In the genomic region with DNA sequence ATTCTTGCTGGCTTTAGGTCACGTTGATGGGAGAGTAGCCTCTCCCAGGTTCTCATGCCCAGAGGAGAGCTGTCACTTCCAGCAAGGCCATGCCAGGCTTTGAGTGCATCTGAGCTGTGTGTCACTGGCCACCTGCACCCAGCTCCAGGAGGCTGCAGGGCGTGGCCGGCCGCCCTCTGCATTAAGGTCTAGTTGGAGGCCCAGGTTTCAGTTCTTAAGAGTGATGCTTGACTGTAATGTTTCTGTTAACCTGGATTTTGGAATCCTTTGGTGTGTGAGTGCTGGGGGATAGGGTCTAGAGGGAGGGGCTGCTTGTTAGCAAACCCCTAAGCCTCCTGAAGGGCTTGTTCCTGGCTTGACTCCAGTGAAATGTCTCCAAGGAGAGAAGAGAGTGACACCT, we compare ENCODE assay signal across 13 cellular contexts.
"Had no signal": no experiment of that assay in that cellular context is flagged by ENCODE, and none has a peak within 500 bp of the region (broad histone marks: within the 10 kb centered on the region; RNA-seq: fewer than 3 reads in every experiment).

No MANE protein-coding gene starts in this region.

- ATAC-seq: heart right ventricle had no signal

- DNase-seq: activated CD4-positive, alpha-beta memory T cell treated with anti-CD3 and anti-CD28 coated beads for 36 hours; activated CD4-positive, CD25-positive, alpha-beta regulatory T cell treated with anti-CD3 and anti-CD28 coated beads, Interleukin-2, amount 50 U/mL, for 72 hours; activated CD8-positive, alpha-beta memory T cell treated with anti-CD3 and anti-CD28 coated beads, Interleukin-2, amount 50 U/mL, for 48 hours; activated naive CD4-positive, alpha-beta T cell; caudate nucleus; effector CD8-positive, alpha-beta T cell; heart right ventricle; mammary epithelial cell; ovary; sigmoid colon; stimulated activated CD4-positive, alpha-beta T cell treated with anti-CD3 and anti-CD28 coated beads, Interleukin-12 subunit alpha, Interleukin-12 subunit beta, amount 100 ng/mL, for 4 hours had no signal

- H3K9me3 ChIP-seq: heart right ventricle, ovary, sigmoid colon had no signal

- H3K4me3 ChIP-seq: coronary artery, heart right ventricle, ovary, sigmoid colon had no signal

- H3K4me1 ChIP-seq: sigmoid colon had no signal

- H3K27ac ChIP-seq: coronary artery, heart right ventricle, ovary, sigmoid colon had no signal

- H3K4me3 Mint-ChIP-seq: activated CD4-positive, alpha-beta memory T cell treated with anti-CD3 and anti-CD28 coated beads for 36 hours; stimulated activated naive CD8-positive, alpha-beta T cell treated with anti-CD3 and anti-CD28 coated beads, Interleukin-15, Interleukin-2, amounts not matched to agents 100 ng/mL and 50 ng/mL, for 24 hours had no signal

- H3K27ac Mint-ChIP-seq: activated CD4-positive, alpha-beta memory T cell treated with anti-CD3 and anti-CD28 coated beads for 36 hours; stimulated activated naive CD8-positive, alpha-beta T cell treated with anti-CD3 and anti-CD28 coated beads, Interleukin-15, Interleukin-2, amounts not matched to agents 100 ng/mL and 50 ng/mL, for 24 hours had no signal

- H3K36me3 ChIP-seq: heart right ventricle, ovary, sigmoid colon had no signal

- H3K9me3 Mint-ChIP-seq: activated CD4-positive, alpha-beta memory T cell treated with anti-CD3 and anti-CD28 coated beads for 36 hours; stimulated activated naive CD8-positive, alpha-beta T cell treated with anti-CD3 and anti-CD28 coated beads, Interleukin-15, Interleukin-2, amounts not matched to agents 100 ng/mL and 50 ng/mL, for 24 hours had no signal

- H3K36me3 Mint-ChIP-seq: activated CD4-positive, alpha-beta memory T cell treated with anti-CD3 and anti-CD28 coated beads for 36 hours had no signal

- H3K27me3 ChIP-seq: ovary, sigmoid colon had no signal
